Comparison of ENCODE assay signal across 17 cellular contexts in genomic region chr1:7608628-7609295, GRCh38.
DNase-seq lines count a peak whose midpoint lies in the region; ATAC-seq, FAIRE-seq and TF ChIP-seq lines count a peak whose summit lies in the region.
"Had no signal": no experiment of that assay in that cellular context is flagged by ENCODE, and none has a peak within 500 bp of the region (broad histone marks: within the 10 kb centered on the region; RNA-seq: fewer than 3 reads in every experiment).

No MANE protein-coding gene starts in this region.

- peak; percentile 17 for DNase-seq in cardiac septum (ENCODE audit: low spot score)
- no peak for DNase-seq in Right ventricle myocardium inferior (ENCODE audit: missing footprints)
- DNase-seq in K562 (ENCODE audit: extremely low read depth in 1 of 4, low spot score in 3 of 4): peak; percentile 48 to 65 (median 59)
- DNase-seq in myocyte (ENCODE audit: low read depth): peak; percentile 19
- no peak for DNase-seq in ureter (ENCODE audit: low spot score)
- DNase-seq: activated CD4-positive, alpha-beta T cell treated with anti-CD3 and anti-CD28 coated beads, Interleukin-2, amount 50 U/mL, for 48 hours; anterior cingulate cortex; cortex of kidney; heart right ventricle; Karpas-422; stimulated activated naive CD4-positive, alpha-beta T cell treated with Interleukin-2 at 50 U/mL for 16 hours had no signal

- H3K4me2 ChIP-seq in K562 (ENCODE audit: insufficient read depth, low read length): no peak overlapping the region

- H3K36me3 ChIP-seq in K562 (ENCODE audit: control insufficient read depth, insufficient read depth, low read length): no peaks in the 10 kb centered on the region
- H3K36me3 ChIP-seq: heart right ventricle, vagina had no signal

- H3K79me2 ChIP-seq in K562 (ENCODE audit: control insufficient read depth, insufficient read depth, low read length): no peaks in the 10 kb centered on the region

- CTCF ChIA-PET in K562 (lab: Yijun Ruan, JAX; ENCODE audit: low intra/inter-chr PET ratio): no interaction called here

- H3K4me3 ChIP-seq in K562: no peak overlapping the region
- H3K4me3 ChIP-seq: heart right ventricle, skin epidermis, vagina had no signal

- TF ChIP-seq EP300 in K562 (IDR thresholded peaks at IDR 0.05; ENCODE audit: low read length): no peak

- TF ChIP-seq POLR2A in K562 (conservative IDR thresholded peaks at IDR 0.05): no peak

- 11% methylated on average over 9 of the region's 9 CpGs for WGBS in K562 (ENCODE audit: insufficient coverage, low coverage, missing lambda C conversion rate)

- TF ChIP-seq RAD21 in K562 (CRISPR knock-in tag; conservative IDR thresholded peaks at IDR 0.05 in 1 of 2, IDR thresholded peaks at IDR 0.05 in 1 of 2): no peak

- H3K9me3 ChIP-seq in K562 (replicated peaks; ENCODE audit: control insufficient read depth, insufficient read depth, low read depth, low read length): no peaks in the 10 kb centered on the region
- H3K9me3 ChIP-seq: vagina had no signal

- no peak for ATAC-seq in Right ventricle myocardium inferior
- ATAC-seq in K562: peak; percentile 77
- no peak for ATAC-seq in GM21390 (IDR thresholded peaks at IDR 0.05; ENCODE audit: unreplicated experiment)
- ATAC-seq in HG03045 (IDR thresholded peaks at IDR 0.05; ENCODE audit: unreplicated experiment): no peak
- no peak for ATAC-seq in HG02852 (IDR thresholded peaks at IDR 0.05; ENCODE audit: unreplicated experiment)
- ATAC-seq: heart right ventricle had no signal

- in situ Hi-C loops in K562 (cut with MboI): no loop called here

- no peak for TF ChIP-seq CTCF in K562 (IDR thresholded peaks at IDR 0.05 in 2 of 3, conservative IDR thresholded peaks at IDR 0.05 in 1 of 3; ENCODE audit: insufficient read depth in 2 of 3, low read depth in 1 of 3, low read length in 3 of 3)

- intact Hi-C loops in cardiac septum (cut with DNase I) (no loop called here), Right ventricle myocardium inferior (cut with DNase I) (no loop called here), K562 (cut with micrococcal nuclease) (no loop called here)

- peak overlapping the region in 1 of 2 experiments; percentile 72; a peak in 2 of 4 replicates for H3K9ac ChIP-seq in K562 (ENCODE audit: insufficient read depth in 1 of 2, low read depth in 2 of 2, low read length in 2 of 2)

- peak; percentile 26 for FAIRE-seq in K562 (lab: Jason Lieb, UNC)
- FAIRE-seq: TTC549 had no signal

- no TSS peak for BruUV-seq in K562 (replicated peaks; lab: Mats Ljungman, UMichigan)

- H2AFZ ChIP-seq in K562 (ENCODE audit: low read depth, low read length): no peak overlapping the region; the same call in 1 of the 2 replicates

- H3K27me3 ChIP-seq in K562 (ENCODE audit: control insufficient read depth in 2 of 2, insufficient read depth in 2 of 2, low read length in 2 of 2): no peaks in the 10 kb centered on the region; a peak in 3 of 5 replicates
- H3K27me3 ChIP-seq: vagina had no signal

- H3K4me1 ChIP-seq in K562 (replicated peaks in 1 of 2; ENCODE audit: control insufficient read depth in 2 of 2, insufficient read depth in 2 of 2, low read length in 2 of 2): peaks cover 6 to 8% of the 10 kb centered on the region in 2 experiments
- H3K4me1 ChIP-seq: vagina had no signal

- no peak overlapping the region for H3K27ac ChIP-seq in K562 (ENCODE audit: extremely low read depth, low read depth, low read length)
- H3K27ac ChIP-seq: heart right ventricle, skin epidermis, vagina had no signal

- H4K20me1 ChIP-seq in K562 (replicated peaks; ENCODE audit: control insufficient read depth, insufficient read depth, low read length): no peaks in the 10 kb centered on the region

- H3K9me1 ChIP-seq in K562 (ENCODE audit: control insufficient read depth, insufficient read depth, low read length): no peaks in the 10 kb centered on the region

- POLR2A ChIA-PET in K562 (lab: Yijun Ruan, JAX): interaction anchor here (0.5 to 0.9 kb wide), 3 partner anchors 27 to 316 kb away, joined by 3 read pairs; no protein-coding TSS in a partner anchor

TF ChIP-seq in K562, 482 proteins besides CTCF, POLR2A, EP300 and RAD21 (continues in another document):
- peak; percentile 58 for TF ChIP-seq EGR1 (conservative IDR thresholded peaks at IDR 0.05)
- peak; percentile 67; the same call in 1 of the 2 replicates for TF ChIP-seq L3MBTL2 (IDR thresholded peaks at IDR 0.05)
- no peak for TF ChIP-seq BRD4 (IDR thresholded peaks at IDR 0.05)
- TF ChIP-seq MEIS2 (IDR thresholded peaks at IDR 0.05; ENCODE audit: partially characterized antibody): peak; percentile 1
- TF ChIP-seq ZNF197 (CRISPR knock-in tag; IDR thresholded peaks at IDR 0.05; ENCODE audit: low read depth): no peak
- peak in 1 of 2 experiments; percentile 14; a peak in 1 of 4 replicates for TF ChIP-seq MAZ (CRISPR knock-in tag; conservative IDR thresholded peaks at IDR 0.05 in 1 of 2, IDR thresholded peaks at IDR 0.05 in 1 of 2)
- TF ChIP-seq KAT8 (IDR thresholded peaks at IDR 0.05; ENCODE audit: low read depth): no peak
- peak; percentile 34; the same call in 1 of the 2 replicates for TF ChIP-seq ATF3 (IDR thresholded peaks at IDR 0.05)
- TF ChIP-seq ATF3 (CRISPR knock-in tag; conservative IDR thresholded peaks at IDR 0.05): no peak
- no peak for TF ChIP-seq RNF2 (IDR thresholded peaks at IDR 0.05)
- TF ChIP-seq ZNF778 (CRISPR knock-in tag; IDR thresholded peaks at IDR 0.05): no peak
- TF ChIP-seq TBL1XR1 (IDR thresholded peaks at IDR 0.05; ENCODE audit: low read length in 2 of 2): no peak
- 0 out of 2 replicates have a peak, but pooled peaks have one; percentile 19 for TF ChIP-seq ARID1B (IDR thresholded peaks at IDR 0.05)
- TF ChIP-seq ZFP30 (CRISPR knock-in tag; IDR thresholded peaks at IDR 0.05; ENCODE audit: borderline replicate concordance): no peak
- TF ChIP-seq NFE2 (IDR thresholded peaks at IDR 0.05; ENCODE audit: low read depth): peak; percentile 72
- TF ChIP-seq PATZ1 (CRISPR knock-in tag; IDR thresholded peaks at IDR 0.05; ENCODE audit: borderline replicate concordance): no peak
- no peak for TF ChIP-seq ZNF384 (IDR thresholded peaks at IDR 0.05; ENCODE audit: low read depth, low read length)
- no peak for TF ChIP-seq U2AF2 (optimal IDR thresholded peaks at IDR 0.05; ENCODE audit: low read depth, low read length)
- peak; percentile 49 for TF ChIP-seq VEZF1 (CRISPR knock-in tag; IDR thresholded peaks at IDR 0.05)

Comparison
In these comparisons a context has a peak if more than half of its experiments do, and no peak if none do; other contexts are left out.
1. DNase-seq: peak in cardiac septum (single experiment), K562 (4 of 4) and myocyte (single experiment); none in Right ventricle myocardium inferior (single experiment) and ureter (single experiment).